Comparison of ENCODE assay signal across 9 cellular contexts in genomic region chr16:77971306-77972131, GRCh38. TPM values are rescaled to one million over a fixed set of nuclear protein-coding genes. Genes with fewer than 3 reads are reported as not detected.
DNase-seq lines count a peak whose midpoint lies in the region; ATAC-seq and TF ChIP-seq lines count a peak whose summit lies in the region.
"Had no signal": no experiment of that assay in that cellular context is flagged by ENCODE, and none has a peak within 500 bp of the region (broad histone marks: within the 10 kb centered on the region; RNA-seq: fewer than 3 reads in every experiment).

No MANE protein-coding gene starts in this region.

- ATAC-seq in CD8-positive, alpha-beta T cell: no peak
- ATAC-seq in GM19452 (IDR thresholded peaks at IDR 0.05; ENCODE audit: unreplicated experiment) (peak; percentile 72), Right ventricle myocardium inferior (peak; percentile 86), upper lobe of right lung (peak; percentile 97)

- TF ChIP-seq RAD21 in Ishikawa (IDR thresholded peaks at IDR 0.05; ENCODE audit: low read depth): peak; percentile 81

- H3K36me3 ChIP-seq in CD8-positive, alpha-beta T cell (ENCODE audit: insufficient read depth, low read length): no peaks in the 10 kb centered on the region
- no peaks in the 10 kb centered on the region for H3K36me3 ChIP-seq in upper lobe of right lung

- H3K36me3 Mint-ChIP-seq in CD8-positive, alpha-beta T cell: no peaks in the 10 kb centered on the region

- no peak overlapping the region for H3K4me3 ChIP-seq in CD8-positive, alpha-beta T cell (ENCODE audit: low read depth, low read length)
- no peak overlapping the region for H3K4me3 ChIP-seq in upper lobe of right lung

- no peak overlapping the region for H3K4me3 Mint-ChIP-seq in CD8-positive, alpha-beta T cell
- H3K4me3 Mint-ChIP-seq: T-helper 1 cell treated with Interleukin-12 subunit alpha and Interleukin-12 subunit beta and Interleukin-4 antibody, amounts not matched to agents 30 μg/mL and 1 μg/mL, for 36 hours had no signal

- peaks cover 22% of the 10 kb centered on the region for H3K27me3 Mint-ChIP-seq in CD8-positive, alpha-beta T cell (ENCODE audit: low read depth)

- TF ChIP-seq CTCF in CD8-positive, alpha-beta T cell (IDR thresholded peaks at IDR 0.05): peak; percentile 65
- TF ChIP-seq CTCF in upper lobe of right lung (IDR thresholded peaks at IDR 0.05): peak; percentile 74

- H3K27me3 ChIP-seq in CD8-positive, alpha-beta T cell (ENCODE audit: insufficient read depth, low read length): no peaks in the 10 kb centered on the region
- H3K27me3 ChIP-seq in upper lobe of right lung: peaks cover 15% of the 10 kb centered on the region

- TF ChIP-seq EP300 in Ishikawa (IDR thresholded peaks at IDR 0.05; ENCODE audit: borderline replicate concordance): no peak

- POLR2A ChIA-PET in CD8-positive, alpha-beta T cell (lab: Charles Lee): no interaction called here

- DNase-seq in CD8-positive, alpha-beta T cell: peak; percentile 34 to 83 (median 67)
- DNase-seq in SHP77 treated with DMSO at 0.1 percent for 48 hours (lab: John Stamatoyannopoulos, UW) (peak; percentile 12), Right ventricle myocardium inferior (ENCODE audit: missing footprints) (peak; percentile 90), posterior cingulate gyrus (peak; percentile 65 to 97 (median 88)), upper lobe of right lung (peak; percentile 89)
- DNase-seq in activated naive CD4-positive, alpha-beta T cell treated with Interleukin-2 at 50 U/mL for 16 hours: peak; percentile 71

- no peaks in the 10 kb centered on the region for H3K4me1 ChIP-seq in CD8-positive, alpha-beta T cell (ENCODE audit: insufficient read depth, low read length)
- H3K4me1 ChIP-seq in upper lobe of right lung: no peaks in the 10 kb centered on the region

- intact Hi-C loops in CD8-positive, alpha-beta T cell (cut with DNase I, micrococcal nuclease): loop anchor here (1.0 to 2.0 kb wide), 2 partner anchors 296 to 735 kb away; no protein-coding TSS in a partner anchor
- intact Hi-C loops in Right ventricle myocardium inferior (cut with DNase I): loop anchor here (1.0 to 5.0 kb wide), 3 partner anchors 114 to 296 kb away; partner anchors contain the start of gene NUDT7
- intact Hi-C loops in posterior cingulate gyrus (cut with DNase I): loop anchor here (1.0 to 10.0 kb wide), 2 partner anchors 177 to 296 kb away; no protein-coding TSS in a partner anchor
- intact Hi-C loops in upper lobe of right lung (cut with DNase I): loop anchor here (2.0 kb wide), 1 partner anchor 297 kb away; no protein-coding TSS in a partner anchor

- H3K9me3 ChIP-seq in CD8-positive, alpha-beta T cell (ENCODE audit: low read length): no peaks in the 10 kb centered on the region
- no peaks in the 10 kb centered on the region for H3K9me3 ChIP-seq in upper lobe of right lung

- H3K27ac ChIP-seq in CD8-positive, alpha-beta T cell (ENCODE audit: low read depth, low read length): no peak overlapping the region
- no peak overlapping the region for H3K27ac ChIP-seq in upper lobe of right lung

- H3K9me3 Mint-ChIP-seq in CD8-positive, alpha-beta T cell: no peaks in the 10 kb centered on the region
- H3K9me3 Mint-ChIP-seq: T-helper 1 cell treated with Interleukin-12 subunit alpha and Interleukin-12 subunit beta and Interleukin-4 antibody, amounts not matched to agents 30 μg/mL and 1 μg/mL, for 36 hours had no signal

- CTCF ChIA-PET in CD8-positive, alpha-beta T cell (lab: Charles Lee): interaction anchor here (0.6 to 3.3 kb wide), 7 partner anchors 22 to 300 kb away, joined by 3 to 15 read pairs (median 3); no protein-coding TSS in a partner anchor

- H3K4me1 Mint-ChIP-seq in CD8-positive, alpha-beta T cell (ENCODE audit: low read depth): no peaks in the 10 kb centered on the region

- no peak overlapping the region for H3K27ac Mint-ChIP-seq in CD8-positive, alpha-beta T cell
- H3K27ac Mint-ChIP-seq: T-helper 1 cell treated with Interleukin-12 subunit alpha and Interleukin-12 subunit beta and Interleukin-4 antibody, amounts not matched to agents 30 μg/mL and 1 μg/mL, for 36 hours had no signal

TF ChIP-seq in Ishikawa, 13 proteins besides CTCF, POLR2A, EP300 and RAD21:
- no peak for TF ChIP-seq EGR1 (IDR thresholded peaks at IDR 0.05)
- TF ChIP-seq TCF12 (IDR thresholded peaks at IDR 0.05; ENCODE audit: low read depth): no peak
- no peak for TF ChIP-seq CREB1 (IDR thresholded peaks at IDR 0.05; ENCODE audit: low read depth)
TF ChIP-seq in Ishikawa: peak in this region for 0.

RNA-seq across cellular contexts. Expression of gene CLEC3A, which starts 50.8 kb away (rescaled TPM):
- total RNA-seq in CD8-positive, alpha-beta T cell: not detected
- total RNA-seq in Right ventricle myocardium inferior (not detected), upper lobe of right lung (not detected)

Comparison
In these comparisons a context has a peak if more than half of its experiments do, and no peak if none do; other contexts are left out.
1. DNase-seq: peak in every context shown above with its lines; median percentile 90 in Right ventricle myocardium inferior; 89 in upper lobe of right lung; 88 in posterior cingulate gyrus; 71 in activated naive CD4-positive, alpha-beta T cell treated with Interleukin-2 at 50 U/mL for 16 hours; 67 in CD8-positive, alpha-beta T cell; 12 in SHP77 treated with DMSO at 0.1 percent for 48 hours.